In the genomic region with DNA sequence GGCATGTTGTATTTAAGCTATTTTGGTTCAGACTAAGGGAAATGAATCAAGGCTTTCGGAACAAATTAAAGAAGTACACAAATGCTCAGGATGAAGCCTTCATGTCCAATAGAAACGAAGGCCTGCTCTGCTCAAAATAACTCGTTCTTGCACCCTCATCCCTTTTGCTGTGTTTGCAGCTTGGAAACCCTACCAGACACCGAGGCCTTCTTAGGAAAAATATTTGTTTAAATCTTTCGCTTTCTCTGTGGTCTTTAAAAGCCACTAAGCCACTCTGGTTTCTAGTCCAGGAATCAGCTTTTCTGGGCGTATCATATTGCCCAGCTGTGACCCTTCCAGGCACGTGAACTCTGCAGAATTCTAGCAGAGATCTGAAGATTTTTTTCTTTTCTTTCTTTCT, we compare ENCODE assay signal across 13 cellular contexts.
A peak's percentile ranks its signal among the peaks of the same experiment; 100 is the strongest.
DNase-seq lines count a peak whose midpoint lies in the region; ATAC-seq and TF ChIP-seq lines count a peak whose summit lies in the region.
"Had no signal": no experiment of that assay in that cellular context is flagged by ENCODE, and none has a peak within 500 bp of the region (broad histone marks: within the 10 kb centered on the region; RNA-seq: fewer than 3 reads in every experiment).

No MANE protein-coding gene starts in this region.

- H3K4me1 ChIP-seq in Peyer's patch, result peaks cover 0 to 4% (median 0%) of the 10 kb centered on the region in 4 donors
- H3K4me1 ChIP-seq in transverse colon, result peaks cover 0 to 11% (median 3%) of the 10 kb centered on the region in 4 donors

- H3K27me3 ChIP-seq in Peyer's patch (no peaks in the 10 kb centered on the region), dorsolateral prefrontal cortex (peaks cover 0 to 16% (median 0%) of the 10 kb centered on the region in 45 donors), transverse colon (no peaks in the 10 kb centered on the region)

- no peaks in the 10 kb centered on the region for H3K36me3 Mint-ChIP-seq in mesothelial cell of epicardium
- H3K36me3 Mint-ChIP-seq: stimulated activated memory B cell treated with anti-CD40 and anti-IgM and Interleukin-4, amounts not matched to agents 10 μg/mL and 1 μg/mL and 100 μg/mL, for 72 hours had no signal

- no peaks in the 10 kb centered on the region for H3K9me3 ChIP-seq in Peyer's patch
- H3K9me3 ChIP-seq in transverse colon, result no peaks in the 10 kb centered on the region

- H3K4me3 Mint-ChIP-seq in mesothelial cell of epicardium, result no peak overlapping the region
- H3K4me3 Mint-ChIP-seq: central memory CD8-positive, alpha-beta T cell; stimulated activated memory B cell treated with anti-CD40 and anti-IgM and Interleukin-4, amounts not matched to agents 10 μg/mL and 1 μg/mL and 100 μg/mL, for 72 hours had no signal

- H3K4me3 ChIP-seq in Peyer's patch (no peak overlapping the region), dorsolateral prefrontal cortex (peak overlapping the region in 1 of 59 donors; percentile 5), transverse colon (no peak overlapping the region)

- TF ChIP-seq CTCF in Peyer's patch (IDR thresholded peaks at IDR 0.05) (no peak), dorsolateral prefrontal cortex (IDR thresholded peaks at IDR 0.05 in 54 of 56, conservative IDR thresholded peaks at IDR 0.05 in 2 of 56; ENCODE audit: low read depth in 1 of 56, partially characterized antibody in 56 of 56) (no peak), mesothelial cell of epicardium (IDR thresholded peaks at IDR 0.05; ENCODE audit: unreplicated experiment) (no peak), transverse colon (IDR thresholded peaks at IDR 0.05) (no peak)

- 48 to 63% methylated on average over 7 of the region's 7 CpGs for WGBS in transverse colon (ENCODE audit: low coverage in 1 of 2), 2 donors

- peaks cover 6% of the 10 kb centered on the region for H3K4me1 Mint-ChIP-seq in mesothelial cell of epicardium
- H3K4me1 Mint-ChIP-seq: central memory CD8-positive, alpha-beta T cell; stimulated activated memory B cell treated with anti-CD40 and anti-IgM and Interleukin-4, amounts not matched to agents 10 μg/mL and 1 μg/mL and 100 μg/mL, for 72 hours had no signal

- H3K36me3 ChIP-seq in Peyer's patch, result no peaks in the 10 kb centered on the region
- no peaks in the 10 kb centered on the region for H3K36me3 ChIP-seq in transverse colon

- intact Hi-C loops in dorsolateral prefrontal cortex (cut with DNase I) (no loop called here), transverse colon (cut with DNase I; ENCODE audit: low total_unique reads) (no loop called here)

- TF ChIP-seq POLR2A in Peyer's patch (IDR thresholded peaks at IDR 0.05), result no peak
- no peak for TF ChIP-seq POLR2A in transverse colon (IDR thresholded peaks at IDR 0.05)

- DNase-seq in Peyer's patch (no peak), dorsolateral prefrontal cortex (no peak), mesothelial cell of epicardium (ENCODE audit: low spot score in 2 of 2, unreplicated experiment in 2 of 2) (no peak), transverse colon (no peak), NCI-H2227 treated with DMSO at 0.1 percent for 48 hours (lab: John Stamatoyannopoulos, UW) (no peak), NCI-H510A (lab: John Stamatoyannopoulos, UW) (no peak), T-helper 9 cell (no peak)
- DNase-seq: activated effector memory CD4-positive, alpha-beta T cell treated with Interleukin-2 at 50 U/mL for 16 hours; kidney; NCI-H2029 treated with DMSO at 0.1 percent for 48 hours had no signal

- no peak for ATAC-seq in HG03139 (IDR thresholded peaks at IDR 0.05; ENCODE audit: unreplicated experiment)
- ATAC-seq: stimulated activated memory B cell treated with anti-CD40 and anti-IgM and Interleukin-4, amounts not matched to agents 10 μg/mL and 1 μg/mL and 100 μg/mL, for 72 hours had no signal

- H3K9me3 Mint-ChIP-seq in mesothelial cell of epicardium, result no peaks in the 10 kb centered on the region
- H3K9me3 Mint-ChIP-seq: central memory CD8-positive, alpha-beta T cell; stimulated activated memory B cell treated with anti-CD40 and anti-IgM and Interleukin-4, amounts not matched to agents 10 μg/mL and 1 μg/mL and 100 μg/mL, for 72 hours had no signal

- H3K27ac Mint-ChIP-seq in mesothelial cell of epicardium, result peak overlapping the region; percentile 1
- H3K27ac Mint-ChIP-seq: stimulated activated memory B cell treated with anti-CD40 and anti-IgM and Interleukin-4, amounts not matched to agents 10 μg/mL and 1 μg/mL and 100 μg/mL, for 72 hours had no signal

- no peaks in the 10 kb centered on the region for H3K27me3 Mint-ChIP-seq in mesothelial cell of epicardium (ENCODE audit: low read depth)

- H3K27ac ChIP-seq in Peyer's patch (peak overlapping the region in 3 of 4 donors; percentile 26 to 69 (median 63)), dorsolateral prefrontal cortex (peak overlapping the region in 42 of 59 donors; percentile 2 to 84 (median 46)), transverse colon (peak overlapping the region; percentile 52 to 80 (median 73))

- TF ChIP-seq EP300 in transverse colon (IDR thresholded peaks at IDR 0.05; ENCODE audit: low read depth), result no peak

- in situ Hi-C loops in transverse colon (cut with MboI; ENCODE audit: low pct_ligation_motif_present in 1 of 4, low pct_unique_long_range_greater_than_20kb in 1 of 4, low sequenced_read_pairs in 3 of 4), result loop anchor here in 1 of 4 donors (25.0 kb wide), 1 partner anchor 364 kb away; no protein-coding TSS in a partner anchor
